In genomic region chr15:74995182-74995778, GRCh38 we compare ENCODE assay signal across 8 cellular contexts. TPM values are rescaled to one million over a fixed set of nuclear protein-coding genes. Genes with fewer than 3 reads are reported as not detected.
A peak's percentile ranks its signal among the peaks of the same experiment; 100 is the strongest.
DNase-seq lines count a peak whose midpoint lies in the region; ATAC-seq and TF ChIP-seq lines count a peak whose summit lies in the region.

SCAMP5 (plus strand) TSS chr15:74995563; CDS start chr15:75011840, 16,277 bp downstream.

- H3K27ac ChIP-seq in DND-41 (ENCODE audit: low read length) (peak within 1 kb of the TSS; percentile 62; the same call in 1 of the 2 replicates), ascending aorta (no peak within 1 kb of the TSS), right atrium auricular region (no peak within 1 kb of the TSS)

- TF ChIP-seq CTCF in DND-41 (IDR thresholded peaks at IDR 0.05; ENCODE audit: borderline replicate concordance, extremely low read depth, low read length, poor library complexity, severe bottlenecking) (no peak), ascending aorta (IDR thresholded peaks at IDR 0.05) (no peak), right atrium auricular region (IDR thresholded peaks at IDR 0.05) (no peak), type B pancreatic cell (conservative IDR thresholded peaks at IDR 0.05) (no peak)

- no peaks in the 10 kb centered on the region for H3K9me3 Mint-ChIP-seq in T-helper 2 cell treated with Interferon-gamma antibody and Interleukin-4, amounts not matched to agents 5 μg/mL and 100 μg/mL, for 36 hours
- H3K9me3 Mint-ChIP-seq in type B pancreatic cell, result no peaks in the 10 kb centered on the region

- H3K27ac Mint-ChIP-seq in T-helper 2 cell treated with Interferon-gamma antibody and Interleukin-4, amounts not matched to agents 5 μg/mL and 100 μg/mL, for 36 hours, result no peak within 1 kb of the TSS
- H3K27ac Mint-ChIP-seq in type B pancreatic cell, result peak within 1 kb of the TSS; percentile 73

- peak within 1 kb of the TSS; percentile 90 for H3K4me2 ChIP-seq in DND-41 (ENCODE audit: insufficient read depth, low read length)

- peak within 1 kb of the TSS; percentile 59 to 80; a peak in 3 of 4 replicates for H3K4me3 ChIP-seq in DND-41 (ENCODE audit: low read depth in 1 of 2, low read length in 2 of 2)
- H3K4me3 ChIP-seq in ascending aorta, result peak within 1 kb of the TSS; percentile 73 to 79
- H3K4me3 ChIP-seq in right atrium auricular region, result peak within 1 kb of the TSS; percentile 69 to 82

- peak within 1 kb of the TSS; percentile 96 for H2AFZ ChIP-seq in DND-41 (ENCODE audit: low read depth, low read length)

- H3K27me3 ChIP-seq in DND-41 (ENCODE audit: insufficient read depth, low read length, poor library complexity) (no peaks in the 10 kb centered on the region), ascending aorta (no peaks in the 10 kb centered on the region), right atrium auricular region (no peaks in the 10 kb centered on the region)

- no peaks in the 10 kb centered on the region for H4K20me1 ChIP-seq in DND-41 (ENCODE audit: insufficient read depth, low read length)

- no peaks in the 10 kb centered on the region for H3K9me3 ChIP-seq in DND-41 (ENCODE audit: insufficient read depth, low read length, severe bottlenecking)
- no peaks in the 10 kb centered on the region for H3K9me3 ChIP-seq in ascending aorta
- no peaks in the 10 kb centered on the region for H3K9me3 ChIP-seq in right atrium auricular region

- H3K27me3 Mint-ChIP-seq in T-helper 2 cell treated with Interferon-gamma antibody and Interleukin-4, amounts not matched to agents 5 μg/mL and 100 μg/mL, for 36 hours (ENCODE audit: low read depth), result peaks cover 28% of the 10 kb centered on the region
- H3K27me3 Mint-ChIP-seq in type B pancreatic cell, result peaks cover 34% of the 10 kb centered on the region

- intact Hi-C loops in ascending aorta (cut with DNase I) (loop anchor here (2.0 kb wide), 1 partner anchor 28 kb away; the partner anchor contains the start of gene PPCDC), posterior vena cava (cut with DNase I) (no loop called here)

- H3K4me1 ChIP-seq in DND-41 (ENCODE audit: insufficient read depth, low read length), result peaks cover 15% of the 10 kb centered on the region
- H3K4me1 ChIP-seq in ascending aorta, result peaks cover 5 to 8% of the 10 kb centered on the region in 2 donors
- H3K4me1 ChIP-seq in right atrium auricular region, result peaks cover 0 to 11% of the 10 kb centered on the region in 2 donors

- H3K36me3 ChIP-seq in DND-41 (ENCODE audit: insufficient read depth, low read length) (no peaks in the 10 kb centered on the region), ascending aorta (no peaks in the 10 kb centered on the region), right atrium auricular region (no peaks in the 10 kb centered on the region)

- no peaks in the 10 kb centered on the region for H3K36me3 Mint-ChIP-seq in T-helper 2 cell treated with Interferon-gamma antibody and Interleukin-4, amounts not matched to agents 5 μg/mL and 100 μg/mL, for 36 hours (ENCODE audit: low read depth)
- H3K36me3 Mint-ChIP-seq in type B pancreatic cell, result peaks cover 4% of the 10 kb centered on the region

- H3K79me2 ChIP-seq in DND-41 (ENCODE audit: insufficient read depth, low read length), result no peaks in the 10 kb centered on the region

- ATAC-seq in DND-41 (ENCODE audit: insufficient read depth, low read depth), result peak; percentile 98
- peak; percentile 81 for ATAC-seq in HG02610 (IDR thresholded peaks at IDR 0.05; ENCODE audit: unreplicated experiment)

- DNase-seq in DND-41, result peak; percentile 93
- DNase-seq in NCI-H187 (lab: John Stamatoyannopoulos, UW), result peak; percentile 78 to 94
- DNase-seq in T-helper 2 cell treated with Interferon-gamma antibody and Interleukin-4, amounts not matched to agents 5 μg/mL and 100 μg/mL, for 36 hours (ENCODE audit: low spot score), result peak; percentile 92
- peak; percentile 68 to 94 for DNase-seq in ascending aorta (ENCODE audit: low spot score in 2 of 2)
- peak; percentile 93 for DNase-seq in right atrium auricular region (ENCODE audit: low spot score)
- peak; percentile 96 for DNase-seq in posterior vena cava (ENCODE audit: low spot score)
- DNase-seq in type B pancreatic cell (ENCODE audit: extremely low spot score, unreplicated experiment), result peak; percentile 97

- peaks cover 6% of the 10 kb centered on the region for H3K4me1 Mint-ChIP-seq in T-helper 2 cell treated with Interferon-gamma antibody and Interleukin-4, amounts not matched to agents 5 μg/mL and 100 μg/mL, for 36 hours (ENCODE audit: low read depth)
- H3K4me1 Mint-ChIP-seq in type B pancreatic cell (ENCODE audit: unreplicated experiment), result peaks cover 15% of the 10 kb centered on the region

- peak within 1 kb of the TSS; percentile 75 for H3K4me3 Mint-ChIP-seq in T-helper 2 cell treated with Interferon-gamma antibody and Interleukin-4, amounts not matched to agents 5 μg/mL and 100 μg/mL, for 36 hours
- H3K4me3 Mint-ChIP-seq in type B pancreatic cell, result peak within 1 kb of the TSS; percentile 86

- peak within 1 kb of the TSS; percentile 65 for H3K9ac ChIP-seq in DND-41 (ENCODE audit: low read depth, low read length)

RNA-seq across cellular contexts. Expression of gene SCAMP5, which starts in this region (rescaled TPM):
- total RNA-seq in ascending aorta, result 0.43 TPM
- total RNA-seq in right atrium auricular region, result 1 to 10 TPM; 4.0 to 7.5 TPM
- 1 to 10 TPM; 2.4 to 2.9 TPM for total RNA-seq in posterior vena cava
- total RNA-seq in type B pancreatic cell (ENCODE audit: low replicate concordance), result 38.1 and 41.8 TPM in 2 replicates

Comparison
In these comparisons a context has a peak if more than half of its experiments do, and no peak if none do; other contexts are left out.
1. Peak in DNase-seq and H3K4me3 ChIP-seq in ascending aorta; RNA of the gene not detected or under 1 TPM.